Comparison of ENCODE assay signal across 15 cellular contexts in genomic region chr22:30460555-30460954, GRCh38. TPM values are rescaled to one million over a fixed set of nuclear protein-coding genes. Genes with fewer than 3 reads are reported as not detected.
"Had no signal": no experiment of that assay in that cellular context is flagged by ENCODE, and none has a peak within 500 bp of the region (broad histone marks: within the 10 kb centered on the region; RNA-seq: fewer than 3 reads in every experiment).

No MANE protein-coding gene starts in this region.

RNA-seq across cellular contexts. Expression of gene SEC14L3, which starts 11.3 kb away (rescaled TPM):
- total RNA-seq: hepatocyte, kidney, kidney epithelial cell, left cardiac atrium, left colon, left ventricle myocardium inferior, left ventricle myocardium superior, lung microvascular endothelial cell, mammary epithelial cell, mesenteric fat pad, mesothelial cell of epicardium, mononuclear cell, mucosa of descending colon, mucosa of gallbladder, myocyte had no signal

RNA-seq across cellular contexts. Expression of gene SEC14L4, which starts 44.9 kb away (rescaled TPM):
- total RNA-seq: hepatocyte, left cardiac atrium, left colon, left ventricle myocardium superior, lung microvascular endothelial cell, mammary epithelial cell, mesenteric fat pad, mononuclear cell, mucosa of descending colon, myocyte had no signal
